Comparison of ENCODE assay signal across 8 cellular contexts in genomic region chr20:373171-373890, GRCh38. TPM values are rescaled to one million over a fixed set of nuclear protein-coding genes. Genes with fewer than 3 reads are reported as not detected.
DNase-seq lines count a peak whose midpoint lies in the region; ATAC-seq and TF ChIP-seq lines count a peak whose summit lies in the region.

No MANE protein-coding gene starts in this region.

- TF ChIP-seq CTCF in choroid plexus epithelial cell (conservative IDR thresholded peaks at IDR 0.05; ENCODE audit: low read depth, low read length) = no peak

- H2BK12ac ChIP-seq in mesenchymal stem cell (ENCODE audit: low read length in 2 of 2) = peak overlapping the region; percentile 60 to 64

- peak overlapping the region; percentile 99 for H2BK15ac ChIP-seq in mesenchymal stem cell (ENCODE audit: low read depth, poor library complexity, severe bottlenecking)

- H3K4ac ChIP-seq in mesenchymal stem cell (ENCODE audit: low read depth in 1 of 2, low read length in 2 of 2) = peak overlapping the region; percentile 2 to 52

- no peak overlapping the region for H3K27ac ChIP-seq in mesenchymal stem cell (ENCODE audit: low read length, poor library complexity, severe bottlenecking)

- H2BK5ac ChIP-seq in mesenchymal stem cell (ENCODE audit: low read depth, low read length, poor library complexity, severe bottlenecking) = no peak overlapping the region

- H3K18ac ChIP-seq in mesenchymal stem cell (ENCODE audit: low read depth in 1 of 2, low read length in 2 of 2) = peak overlapping the region; percentile 66 to 74

- H2AFZ ChIP-seq in mesenchymal stem cell (ENCODE audit: low read depth, low read length) = no peak overlapping the region

- peak overlapping the region; percentile 90 for H4K91ac ChIP-seq in mesenchymal stem cell (ENCODE audit: low read length)

- H3K23ac ChIP-seq in mesenchymal stem cell (ENCODE audit: low read length in 2 of 2) = no peak overlapping the region

- no peak overlapping the region for H2AK5ac ChIP-seq in mesenchymal stem cell (ENCODE audit: low read length, severe bottlenecking)

- peaks cover 14% of the 10 kb centered on the region for H3K4me1 ChIP-seq in mesenchymal stem cell (ENCODE audit: control insufficient read depth, insufficient read depth, low read depth, low read length)

- no peak overlapping the region for H3K4me3 ChIP-seq in choroid plexus epithelial cell (ENCODE audit: low read depth, low read length)
- no peak overlapping the region for H3K4me3 ChIP-seq in mesenchymal stem cell (ENCODE audit: insufficient read depth in 1 of 2, low read depth in 1 of 2, low read length in 2 of 2)

- DNase-seq in EH (ENCODE audit: low read depth) = peak; percentile 85
- peak; percentile 99 for DNase-seq in NCI-H460 (ENCODE audit: extremely low read depth, low read depth)
- peak; percentile 86 for DNase-seq in choroid plexus epithelial cell (ENCODE audit: low read depth)
- peak; percentile 99 for DNase-seq in mesenchymal stem cell
- no peak for DNase-seq in NCI-H2227 treated with DMSO at 0.1 percent for 48 hours (lab: John Stamatoyannopoulos, UW)
- no peak for DNase-seq in NCI-H69 (lab: John Stamatoyannopoulos, UW)

- H3K36me3 ChIP-seq in mesenchymal stem cell (ENCODE audit: control insufficient read depth in 1 of 2, insufficient read depth in 2 of 2, low read depth in 1 of 2, low read length in 2 of 2) = no peaks in the 10 kb centered on the region

- 60% methylated on average over 9 of the region's 9 CpGs for WGBS in mesenchymal stem cell

- no peak overlapping the region for H3K14ac ChIP-seq in mesenchymal stem cell (ENCODE audit: low read length in 2 of 2)

- no peak overlapping the region for H3K4me2 ChIP-seq in mesenchymal stem cell (ENCODE audit: low read length, poor library complexity, severe bottlenecking)

- H3K27me3 ChIP-seq in mesenchymal stem cell (ENCODE audit: control insufficient read depth in 1 of 2, insufficient read depth in 1 of 2, low read length in 2 of 2) = no peaks in the 10 kb centered on the region

- peak overlapping the region; percentile 49 for H2BK120ac ChIP-seq in mesenchymal stem cell (ENCODE audit: low read depth, low read length)

- peak overlapping the region; percentile 54 for H3K9ac ChIP-seq in mesenchymal stem cell (ENCODE audit: low read length)

- H3K9me3 ChIP-seq in mesenchymal stem cell (ENCODE audit: control insufficient read depth, low read length) = no peaks in the 10 kb centered on the region

- no peak for ATAC-seq in GM19328 (IDR thresholded peaks at IDR 0.05; ENCODE audit: unreplicated experiment)
- no peak for ATAC-seq in GM18868 (IDR thresholded peaks at IDR 0.05; ENCODE audit: unreplicated experiment)

- H4K8ac ChIP-seq in mesenchymal stem cell (ENCODE audit: low read length) = peak overlapping the region; percentile 67

- H3K79me1 ChIP-seq in mesenchymal stem cell (replicated peaks; ENCODE audit: low read length, poor library complexity, severe bottlenecking) = no peaks in the 10 kb centered on the region

RNA-seq across cellular contexts. Expression of gene TRIB3, which starts 7.2 kb away (rescaled TPM):
- total RNA-seq in NCI-H460 (2014; rRNA removed; shearing (Covaris generic)) = 433 and 534 TPM in 2 replicates
- polyA plus RNA-seq in NCI-H460 (2014; cell fraction: nucleus; rRNA removed) = 226 and 259 TPM in 2 replicates
- 52.7 TPM for polyA plus RNA-seq in mesenchymal stem cell (2013, experiment 1 of 2)
- 53.4 TPM for polyA plus RNA-seq in mesenchymal stem cell (2013, experiment 2 of 2)

RNA-seq across cellular contexts. Expression of gene NRSN2, which starts 26.4 kb away (rescaled TPM):
- 16.3 and 26.4 TPM in 2 replicates for total RNA-seq in NCI-H460 (2014; rRNA removed; shearing (Covaris generic))
- 21.1 and 38.7 TPM in 2 replicates for polyA plus RNA-seq in NCI-H460 (2014; cell fraction: nucleus; rRNA removed)
- polyA plus RNA-seq in mesenchymal stem cell (2013, experiment 1 of 2) = 63.0 TPM
- polyA plus RNA-seq in mesenchymal stem cell (2013, experiment 2 of 2) = 60.9 TPM

RNA-seq across cellular contexts. Expression of gene RBCK1, which starts 34.8 kb away (rescaled TPM):
- 211 and 227 TPM in 2 replicates for total RNA-seq in NCI-H460 (2014; rRNA removed; shearing (Covaris generic))
- polyA plus RNA-seq in NCI-H460 (2014; cell fraction: nucleus; rRNA removed) = 224 and 242 TPM in 2 replicates
- polyA plus RNA-seq in mesenchymal stem cell (2013, experiment 1 of 2) = 78.2 TPM
- polyA plus RNA-seq in mesenchymal stem cell (2013, experiment 2 of 2) = 76.4 TPM

RNA-seq across cellular contexts. Expression of gene SOX12, which starts 48.0 kb away (rescaled TPM):
- total RNA-seq in NCI-H460 (2014; rRNA removed; shearing (Covaris generic)) = 11.0 and 11.1 TPM in 2 replicates
- polyA plus RNA-seq in NCI-H460 (2014; cell fraction: nucleus; rRNA removed) = 10.2 and 20.4 TPM in 2 replicates
- polyA plus RNA-seq in mesenchymal stem cell (2013, experiment 1 of 2) = 30.8 TPM
- 29.9 TPM for polyA plus RNA-seq in mesenchymal stem cell (2013, experiment 2 of 2)

Comparison
In these comparisons a context has a peak if more than half of its experiments do, and no peak if none do; other contexts are left out.
1. DNase-seq: peak in EH (single experiment), NCI-H460 (single experiment), choroid plexus epithelial cell (single experiment) and mesenchymal stem cell (single experiment); none in NCI-H2227 treated with DMSO at 0.1 percent for 48 hours (single experiment) and NCI-H69 (single experiment).